Comparison of ENCODE assay signal across 9 cellular contexts in genomic region chr6:52221302-52221701, GRCh38. TPM values are rescaled to one million over a fixed set of nuclear protein-coding genes. Genes with fewer than 3 reads are reported as not detected.
DNase-seq lines count a peak whose midpoint lies in the region; ATAC-seq lines count a peak whose summit lies in the region.
"Had no signal": no experiment of that assay in that cellular context is flagged by ENCODE, and none has a peak within 500 bp of the region (broad histone marks: within the 10 kb centered on the region; RNA-seq: fewer than 3 reads in every experiment).

No MANE protein-coding gene starts in this region.

- H3K4me3 Mint-ChIP-seq in activated CD4-positive, alpha-beta T cell treated with anti-CD3 and anti-CD28 coated beads, Interleukin-2, amount 10 ng/mL, durations not matched to agents 7 days and 5 days: no peak overlapping the region
- no peak overlapping the region for H3K4me3 Mint-ChIP-seq in activated CD4-positive, alpha-beta memory T cell treated with anti-CD3 and anti-CD28 coated beads for 36 hours

- no peaks in the 10 kb centered on the region for H3K9me3 Mint-ChIP-seq in activated CD4-positive, alpha-beta T cell treated with anti-CD3 and anti-CD28 coated beads, Interleukin-2, amount 10 ng/mL, durations not matched to agents 7 days and 5 days
- no peaks in the 10 kb centered on the region for H3K9me3 Mint-ChIP-seq in activated CD4-positive, alpha-beta memory T cell treated with anti-CD3 and anti-CD28 coated beads for 36 hours

- ATAC-seq in HG03135 (IDR thresholded peaks at IDR 0.05; ENCODE audit: unreplicated experiment): peak; percentile 71
- ATAC-seq in esophagus mucosa: no peak

- H3K27me3 Mint-ChIP-seq in activated CD4-positive, alpha-beta T cell treated with anti-CD3 and anti-CD28 coated beads, Interleukin-2, amount 10 ng/mL, durations not matched to agents 7 days and 5 days: peaks cover 42% of the 10 kb centered on the region
- peaks cover 32% of the 10 kb centered on the region for H3K27me3 Mint-ChIP-seq in activated CD4-positive, alpha-beta memory T cell treated with anti-CD3 and anti-CD28 coated beads for 36 hours

- POLR2A ChIA-PET in activated CD4-positive, alpha-beta T cell treated with anti-CD3 and anti-CD28 coated beads, Interleukin-2, amount 10 ng/mL, durations not matched to agents 7 days and 5 days (lab: Charles Lee): interaction anchor here (0.6 kb wide), 1 partner anchor 450 kb away, joined by 3 read pairs; the partner anchor contains the start of gene TMEM14A
- POLR2A ChIA-PET in activated CD4-positive, alpha-beta memory T cell treated with anti-CD3 and anti-CD28 coated beads for 36 hours (lab: Charles Lee): no interaction called here

- H3K4me1 Mint-ChIP-seq in activated CD4-positive, alpha-beta T cell treated with anti-CD3 and anti-CD28 coated beads, Interleukin-2, amount 10 ng/mL, durations not matched to agents 7 days and 5 days: peaks cover 10% of the 10 kb centered on the region
- H3K4me1 Mint-ChIP-seq in activated CD4-positive, alpha-beta memory T cell treated with anti-CD3 and anti-CD28 coated beads for 36 hours (ENCODE audit: low read depth): peaks cover 7% of the 10 kb centered on the region

- CTCF ChIA-PET in activated CD4-positive, alpha-beta T cell treated with anti-CD3 and anti-CD28 coated beads, Interleukin-2, amount 10 ng/mL, durations not matched to agents 7 days and 5 days (lab: Charles Lee): interaction anchor here (1.6 kb wide), 1 partner anchor 42 kb away, joined by 3 read pairs; no protein-coding TSS in a partner anchor
- CTCF ChIA-PET in activated CD4-positive, alpha-beta memory T cell treated with anti-CD3 and anti-CD28 coated beads for 36 hours (lab: Charles Lee): no interaction called here

- no peaks in the 10 kb centered on the region for H3K36me3 Mint-ChIP-seq in activated CD4-positive, alpha-beta T cell treated with anti-CD3 and anti-CD28 coated beads, Interleukin-2, amount 10 ng/mL, durations not matched to agents 7 days and 5 days (ENCODE audit: low read depth)
- H3K36me3 Mint-ChIP-seq in activated CD4-positive, alpha-beta memory T cell treated with anti-CD3 and anti-CD28 coated beads for 36 hours: no peaks in the 10 kb centered on the region

- H3K27ac Mint-ChIP-seq in activated CD4-positive, alpha-beta T cell treated with anti-CD3 and anti-CD28 coated beads, Interleukin-2, amount 10 ng/mL, durations not matched to agents 7 days and 5 days: no peak overlapping the region
- no peak overlapping the region for H3K27ac Mint-ChIP-seq in activated CD4-positive, alpha-beta memory T cell treated with anti-CD3 and anti-CD28 coated beads for 36 hours

- intact Hi-C loops in activated CD4-positive, alpha-beta memory T cell treated with anti-CD3 and anti-CD28 coated beads for 36 hours (cut with micrococcal nuclease): no loop called here

- DNase-seq in activated CD4-positive, alpha-beta T cell treated with anti-CD3 and anti-CD28 coated beads, Interleukin-2, amount 10 ng/mL, durations not matched to agents 7 days and 5 days: peak; percentile 27
- DNase-seq in activated CD4-positive, alpha-beta T cell treated with anti-CD3 and anti-CD28 coated beads for 1 hour: no peak
- DNase-seq in activated CD4-positive, alpha-beta memory T cell treated with anti-CD3 and anti-CD28 coated beads for 36 hours: peak; percentile 66
- peak; percentile 28 to 36 for DNase-seq in stimulated activated CD8-positive, alpha-beta memory T cell treated with anti-CD3 and anti-CD28 coated beads, Interleukin-2, amount 100 ng/mL, for 48 hours (ENCODE audit: low read depth in 2 of 2)
- no peak for DNase-seq in NCI-H524 treated with DMSO at 0.1 percent for 48 hours (lab: John Stamatoyannopoulos, UW)
- no peak for DNase-seq in 8988T
- DNase-seq: NCI-H2171 treated with DMSO at 0.1 percent for 48 hours had no signal

RNA-seq across cellular contexts. Expression of gene IL17F, which starts 23.0 kb away (rescaled TPM):
- 1 to 10 TPM; 7.4 to 9.1 TPM for total RNA-seq in activated CD4-positive, alpha-beta T cell treated with anti-CD3 and anti-CD28 coated beads, Interleukin-2, amount 10 ng/mL, durations not matched to agents 7 days and 5 days
- 100 to 1,000 TPM; 113 to 119 TPM for total RNA-seq in activated CD4-positive, alpha-beta memory T cell treated with anti-CD3 and anti-CD28 coated beads for 36 hours
- 0.20 TPM for total RNA-seq in esophagus mucosa

RNA-seq across cellular contexts. Expression of gene IL17A, which starts 35.1 kb away (rescaled TPM):
- under 1 TPM; 0.62 to 0.82 TPM for total RNA-seq in activated CD4-positive, alpha-beta T cell treated with anti-CD3 and anti-CD28 coated beads, Interleukin-2, amount 10 ng/mL, durations not matched to agents 7 days and 5 days
- 10 to 100 TPM; 33.7 to 35.3 TPM for total RNA-seq in activated CD4-positive, alpha-beta memory T cell treated with anti-CD3 and anti-CD28 coated beads for 36 hours
- not detected for total RNA-seq in esophagus mucosa

Comparison
In these comparisons a context has a peak if more than half of its experiments do, and no peak if none do; other contexts are left out.
1. DNase-seq: peak in activated CD4-positive, alpha-beta T cell treated with anti-CD3 and anti-CD28 coated beads, Interleukin-2, amount 10 ng/mL, durations not matched to agents 7 days and 5 days (single experiment), activated CD4-positive, alpha-beta memory T cell treated with anti-CD3 and anti-CD28 coated beads for 36 hours (single experiment) and stimulated activated CD8-positive, alpha-beta memory T cell treated with anti-CD3 and anti-CD28 coated beads, Interleukin-2, amount 100 ng/mL, for 48 hours (2 of 2); none in activated CD4-positive, alpha-beta T cell treated with anti-CD3 and anti-CD28 coated beads for 1 hour (single experiment), NCI-H524 treated with DMSO at 0.1 percent for 48 hours (single experiment) and 8988T (single experiment).
2. RNA of gene IL17F, which starts 23.0 kb away (total RNA-seq): 113 to 119 TPM in activated CD4-positive, alpha-beta memory T cell treated with anti-CD3 and anti-CD28 coated beads for 36 hours; 7.4 to 9.1 TPM in activated CD4-positive, alpha-beta T cell treated with anti-CD3 and anti-CD28 coated beads, Interleukin-2, amount 10 ng/mL, durations not matched to agents 7 days and 5 days and 0.20 TPM in esophagus mucosa (single experiment); every median in the first group is over 10 times any median in the second.
3. RNA of gene IL17A, which starts 35.1 kb away (total RNA-seq): 33.7 to 35.3 TPM in activated CD4-positive, alpha-beta memory T cell treated with anti-CD3 and anti-CD28 coated beads for 36 hours; 0.62 to 0.82 TPM in activated CD4-positive, alpha-beta T cell treated with anti-CD3 and anti-CD28 coated beads, Interleukin-2, amount 10 ng/mL, durations not matched to agents 7 days and 5 days and not detected in esophagus mucosa (single experiment); every median in the first group is over 10 times any median in the second.